Comparison of ENCODE assay signal across 16 cellular contexts in the genomic region with DNA sequence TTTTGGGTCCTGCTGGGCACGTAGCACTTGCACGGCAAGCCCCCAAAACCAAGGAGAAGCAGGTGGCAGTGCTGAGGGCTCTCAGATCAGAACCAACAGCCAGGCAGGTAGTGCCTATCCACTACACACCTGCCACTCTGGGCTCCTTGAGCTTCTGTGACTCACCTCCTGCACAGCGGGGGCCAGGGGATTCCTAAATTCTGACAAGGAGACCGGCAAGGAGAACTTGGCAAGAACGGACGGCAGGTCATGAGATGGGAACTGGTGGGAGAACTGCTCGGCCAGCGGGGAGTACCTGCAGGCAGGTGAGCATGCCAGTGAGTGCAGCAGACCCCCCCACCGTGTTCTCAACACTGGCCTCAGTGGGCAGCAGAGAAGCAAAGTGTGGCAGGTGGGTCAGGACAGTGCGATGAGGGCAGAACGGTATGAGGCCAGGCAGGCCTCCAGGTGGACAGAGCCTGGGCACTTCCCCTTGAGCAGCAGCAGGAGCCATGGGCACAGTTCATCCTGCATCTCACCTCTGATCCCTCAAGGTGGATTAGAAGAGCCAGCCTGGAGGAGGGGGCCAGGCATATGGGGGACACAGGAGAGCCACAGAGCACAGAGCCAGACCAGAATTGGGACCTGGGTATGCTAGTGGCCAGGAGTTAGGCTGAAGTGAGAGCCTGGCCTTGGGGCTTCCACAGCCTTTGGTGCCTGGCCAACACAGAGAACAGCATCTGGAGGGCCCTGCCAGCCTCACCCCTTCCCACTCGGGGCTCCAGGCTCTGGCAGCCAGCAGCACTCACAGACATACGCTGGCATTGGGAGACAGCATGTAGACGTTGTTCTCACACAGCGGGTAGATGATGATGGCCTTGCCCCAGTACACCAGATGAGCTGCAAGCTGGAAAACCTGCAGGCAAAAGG. TPM values are rescaled to one million over a fixed set of nuclear protein-coding genes. Genes with fewer than 3 reads are reported as not detected.
DNase-seq lines count a peak whose midpoint lies in the region; ATAC-seq and TF ChIP-seq lines count a peak whose summit lies in the region.
"Had no signal": no experiment of that assay in that cellular context is flagged by ENCODE, and none has a peak within 500 bp of the region (broad histone marks: within the 10 kb centered on the region; RNA-seq: fewer than 3 reads in every experiment).

No MANE protein-coding gene starts in this region.

- H3K27me3 ChIP-seq in left ventricle myocardium inferior (ENCODE audit: low read depth) = no peaks in the 10 kb centered on the region
- H3K27me3 ChIP-seq in heart right ventricle = no peaks in the 10 kb centered on the region
- H3K27me3 ChIP-seq in endodermal cell (ENCODE audit: control insufficient read depth, insufficient read depth, low read length, poor library complexity, severe bottlenecking) = no peaks in the 10 kb centered on the region
- H3K27me3 ChIP-seq in esophagus muscularis mucosa = no peaks in the 10 kb centered on the region
- H3K27me3 ChIP-seq: adrenal gland, spleen, uterus had no signal

- CTCF ChIA-PET in activated CD4-positive, alpha-beta T cell treated with anti-CD3 and anti-CD28 coated beads for 36 hours (lab: Charles Lee) = interaction anchor here (6.4 to 10.8 kb wide), 2 partner anchors 15 to 25 kb away, joined by 59 to 214 read pairs; a partner anchor contains a TSS

- no peak overlapping the region for H3K27ac Mint-ChIP-seq in endodermal cell
- no peak overlapping the region for H3K27ac Mint-ChIP-seq in activated CD4-positive, alpha-beta T cell treated with anti-CD3 and anti-CD28 coated beads for 36 hours

- H3K4me3 ChIP-seq in left ventricle myocardium inferior (no peak overlapping the region), heart right ventricle (no peak overlapping the region), endodermal cell (ENCODE audit: low read length) (no peak overlapping the region), esophagus muscularis mucosa (no peak overlapping the region)
- H3K4me3 ChIP-seq: adrenal gland, GM12878, psoas muscle, spleen, uterus had no signal

- peak overlapping the region; percentile 71 for H3K27ac ChIP-seq in left ventricle myocardium inferior (replicated peaks)
- peak overlapping the region in 2 of 10 donors; percentile 39 to 43 for H3K27ac ChIP-seq in heart right ventricle
- H3K27ac ChIP-seq in endodermal cell (ENCODE audit: low read depth, low read length) = no peak overlapping the region
- peak overlapping the region in 1 of 4 donors; percentile 28 for H3K27ac ChIP-seq in esophagus muscularis mucosa (replicated peaks in 1 of 4)
- H3K27ac ChIP-seq: spleen, uterus, VCaP had no signal

- peaks cover 10% of the 10 kb centered on the region for H3K4me1 Mint-ChIP-seq in endodermal cell
- H3K4me1 Mint-ChIP-seq in activated CD4-positive, alpha-beta T cell treated with anti-CD3 and anti-CD28 coated beads for 36 hours = no peaks in the 10 kb centered on the region

- H3K9me3 ChIP-seq in left ventricle myocardium inferior (replicated peaks) (no peaks in the 10 kb centered on the region), heart right ventricle (no peaks in the 10 kb centered on the region), endodermal cell (ENCODE audit: control insufficient read depth, low read length) (no peaks in the 10 kb centered on the region), esophagus muscularis mucosa (no peaks in the 10 kb centered on the region)
- H3K9me3 ChIP-seq: adrenal gland, psoas muscle, spleen, uterus had no signal

- peaks cover 36% of the 10 kb centered on the region for H3K4me1 ChIP-seq in left ventricle myocardium inferior
- H3K4me1 ChIP-seq in heart right ventricle = peaks cover 2 to 29% (median 18%) of the 10 kb centered on the region in 9 donors
- peaks cover 7% of the 10 kb centered on the region for H3K4me1 ChIP-seq in endodermal cell (ENCODE audit: control insufficient read depth, insufficient read depth, low read length)
- H3K4me1 ChIP-seq in esophagus muscularis mucosa = peaks cover 17 to 32% (median 23%) of the 10 kb centered on the region in 4 donors

- ATAC-seq in heart right ventricle = no peak
- no peak for ATAC-seq in activated CD4-positive, alpha-beta T cell treated with anti-CD3 and anti-CD28 coated beads for 36 hours
- no peak for ATAC-seq in HG03196 (IDR thresholded peaks at IDR 0.05; ENCODE audit: unreplicated experiment)
- ATAC-seq: GM12878 had no signal

- no peak for TF ChIP-seq EP300 in esophagus muscularis mucosa (IDR thresholded peaks at IDR 0.05)

- POLR2A ChIA-PET in activated CD4-positive, alpha-beta T cell treated with anti-CD3 and anti-CD28 coated beads for 36 hours (lab: Charles Lee) = interaction anchor here (0.7 kb wide), 1 partner anchor 13 kb away, joined by 3 read pairs; no protein-coding TSS in a partner anchor

- TF ChIP-seq CTCF in left ventricle myocardium inferior (IDR thresholded peaks at IDR 0.05; ENCODE audit: borderline replicate concordance) = no peak
- no peak for TF ChIP-seq CTCF in heart right ventricle (IDR thresholded peaks at IDR 0.05)
- TF ChIP-seq CTCF in endodermal cell (conservative IDR thresholded peaks at IDR 0.05) = no peak
- TF ChIP-seq CTCF in esophagus muscularis mucosa (IDR thresholded peaks at IDR 0.05) = no peak

- no peak for DNase-seq in left ventricle myocardium inferior
- DNase-seq in heart right ventricle = no peak
- peak; percentile 53 for DNase-seq in endodermal cell
- DNase-seq in esophagus muscularis mucosa (ENCODE audit: extremely low spot score) = no peak
- no peak for DNase-seq in activated CD4-positive, alpha-beta T cell treated with anti-CD3 and anti-CD28 coated beads for 36 hours
- DNase-seq: CD8-positive, alpha-beta memory T cell; NCI-H1436; psoas muscle; spleen; stimulated activated naive CD4-positive, alpha-beta T cell; uterus had no signal

- TF ChIP-seq POLR2A in esophagus muscularis mucosa (IDR thresholded peaks at IDR 0.05; ENCODE audit: low read depth) = no peak

- peaks cover 21% of the 10 kb centered on the region for H3K36me3 Mint-ChIP-seq in endodermal cell (ENCODE audit: low read depth)
- H3K36me3 Mint-ChIP-seq in activated CD4-positive, alpha-beta T cell treated with anti-CD3 and anti-CD28 coated beads for 36 hours (ENCODE audit: low read depth) = peaks cover 15% of the 10 kb centered on the region

- no peak overlapping the region for H3K4me3 Mint-ChIP-seq in endodermal cell
- no peak overlapping the region for H3K4me3 Mint-ChIP-seq in activated CD4-positive, alpha-beta T cell treated with anti-CD3 and anti-CD28 coated beads for 36 hours
- H3K4me3 Mint-ChIP-seq: CD8-positive, alpha-beta memory T cell; nephron had no signal

- H3K9ac ChIP-seq in endodermal cell (ENCODE audit: extremely low read depth, low read length, poor library complexity, severe bottlenecking) = no peak overlapping the region

- no peaks in the 10 kb centered on the region for H3K27me3 Mint-ChIP-seq in endodermal cell (ENCODE audit: insufficient read depth)
- H3K27me3 Mint-ChIP-seq in activated CD4-positive, alpha-beta T cell treated with anti-CD3 and anti-CD28 coated beads for 36 hours = no peaks in the 10 kb centered on the region

- H3K9me3 Mint-ChIP-seq in endodermal cell = no peaks in the 10 kb centered on the region
- H3K9me3 Mint-ChIP-seq in activated CD4-positive, alpha-beta T cell treated with anti-CD3 and anti-CD28 coated beads for 36 hours (ENCODE audit: low read depth) = no peaks in the 10 kb centered on the region
- H3K9me3 Mint-ChIP-seq: CD8-positive, alpha-beta memory T cell; nephron had no signal

- peaks cover 30% of the 10 kb centered on the region for H3K36me3 ChIP-seq in left ventricle myocardium inferior
- peaks cover 0 to 67% (median 20%) of the 10 kb centered on the region in 9 donors for H3K36me3 ChIP-seq in heart right ventricle
- H3K36me3 ChIP-seq in endodermal cell (ENCODE audit: control insufficient read depth, insufficient read depth, low read length) = peaks cover 3% of the 10 kb centered on the region
- H3K36me3 ChIP-seq in esophagus muscularis mucosa = peaks cover 15 to 57% (median 54%) of the 10 kb centered on the region in 4 donors
- H3K36me3 ChIP-seq: uterus had no signal

- WGBS in heart right ventricle, 2 donors = 76 to 83% methylated on average over 15 of the region's 15 CpGs
- WGBS in endodermal cell (ENCODE audit: insufficient coverage in 1 of 2, insufficient read length in 1 of 2), 2 experiments = 93 to 94% methylated on average over 8 to 15 of the region's 15 CpGs
- 92% methylated on average over 12 of the region's 15 CpGs for WGBS in esophagus muscularis mucosa

- intact Hi-C loops in left ventricle myocardium inferior (cut with micrococcal nuclease) = no loop called here
- intact Hi-C loops in heart right ventricle (cut with DNase I) = no loop called here
- intact Hi-C loops in esophagus muscularis mucosa (cut with DNase I) = no loop called here
- intact Hi-C loops in activated CD4-positive, alpha-beta T cell treated with anti-CD3 and anti-CD28 coated beads for 36 hours (cut with DNase I, micrococcal nuclease) = no loop called here

RNA-seq across cellular contexts. Expression of a gene that starts 14.7 kb away (rescaled TPM):
- total RNA-seq in left ventricle myocardium inferior = 44.5 TPM
- total RNA-seq in heart right ventricle = 10 to 100 TPM; 32.2 to 44.7 (median 38.6) TPM
- 10 to 100 TPM; 68.2 to 88.5 TPM for polyA plus RNA-seq in heart right ventricle
- total RNA-seq in endodermal cell = 10 to 100 TPM; 59.9 to 62.2 TPM
- polyA plus RNA-seq in endodermal cell (2013, experiment 1 of 2) = 46.4 TPM
- polyA plus RNA-seq in endodermal cell (2013, experiment 2 of 2) = 43.3 TPM
- total RNA-seq in esophagus muscularis mucosa = 100 to 1,000 TPM in 2 of 4 donors, 10 to 100 TPM in 2; 70.2 to 120 (median 106) TPM
- total RNA-seq in activated CD4-positive, alpha-beta T cell treated with anti-CD3 and anti-CD28 coated beads for 36 hours = 10 to 100 TPM; 47.0 to 57.0 TPM

RNA-seq across cellular contexts. Expression of a gene that starts 20.3 kb away (rescaled TPM):
- total RNA-seq in left ventricle myocardium inferior (24.4 TPM), heart right ventricle (10 to 100 TPM; 18.5 to 27.8 (median 24.3) TPM), endodermal cell (10 to 100 TPM; 70.7 to 76.4 TPM), esophagus muscularis mucosa (10 to 100 TPM; 26.7 to 43.0 (median 30.2) TPM)
- polyA plus RNA-seq in heart right ventricle = 10 to 100 TPM; 36.9 to 89.8 TPM
- polyA plus RNA-seq in endodermal cell (2013, experiment 1 of 2) = 44.3 TPM
- 38.2 TPM for polyA plus RNA-seq in endodermal cell (2013, experiment 2 of 2)
- total RNA-seq in activated CD4-positive, alpha-beta T cell treated with anti-CD3 and anti-CD28 coated beads for 36 hours = under 1 TPM in 1 of 2 experiments, not detected in 1; 0.40 TPM
- polyA plus RNA-seq: CD8-positive, alpha-beta memory T cell had no signal

RNA-seq across cellular contexts. Expression of a gene that starts 39.1 kb away (rescaled TPM):
- 71.2 TPM for total RNA-seq in left ventricle myocardium inferior
- 10 to 100 TPM; 45.6 to 86.6 (median 56.6) TPM for total RNA-seq in heart right ventricle
- polyA plus RNA-seq in heart right ventricle = 100 to 1,000 TPM in 1 of 2 donors, 10 to 100 TPM in 1; 80.4 to 109 TPM
- total RNA-seq in endodermal cell = 10 to 100 TPM; 54.2 to 66.4 TPM
- 66.3 TPM for polyA plus RNA-seq in endodermal cell (2013, experiment 1 of 2)
- 62.0 TPM for polyA plus RNA-seq in endodermal cell (2013, experiment 2 of 2)
- 10 to 100 TPM; 22.0 to 33.6 (median 25.7) TPM for total RNA-seq in esophagus muscularis mucosa
- 10 to 100 TPM; 42.5 to 50.0 TPM for total RNA-seq in activated CD4-positive, alpha-beta T cell treated with anti-CD3 and anti-CD28 coated beads for 36 hours

RNA-seq across cellular contexts. Expression of a gene that starts 39.3 kb away (rescaled TPM):
- total RNA-seq in left ventricle myocardium inferior = 11.7 TPM
- 10 to 100 TPM in 7 of 10 donors, 1 to 10 TPM in 3; 9.1 to 11.8 (median 10.5) TPM for total RNA-seq in heart right ventricle
- polyA plus RNA-seq in heart right ventricle = 10 to 100 TPM in 1 of 2 donors, 1 to 10 TPM in 1; 6.7 to 19.2 TPM
- 10 to 100 TPM; 31.1 to 35.8 TPM for total RNA-seq in endodermal cell
- polyA plus RNA-seq in endodermal cell (2013, experiment 1 of 2) = 18.0 TPM
- polyA plus RNA-seq in endodermal cell (2013, experiment 2 of 2) = 16.7 TPM
- total RNA-seq in esophagus muscularis mucosa = 1 to 10 TPM; 3.3 to 3.8 (median 3.7) TPM
- 10 to 100 TPM; 31.9 to 46.8 TPM for total RNA-seq in activated CD4-positive, alpha-beta T cell treated with anti-CD3 and anti-CD28 coated beads for 36 hours

RNA-seq across cellular contexts. Expression of a gene that starts 45.8 kb away (rescaled TPM):
- 18.4 TPM for total RNA-seq in left ventricle myocardium inferior
- 10 to 100 TPM; 19.0 to 28.8 (median 22.3) TPM for total RNA-seq in heart right ventricle
- polyA plus RNA-seq in heart right ventricle = 10 to 100 TPM; 16.2 to 19.6 TPM
- 10 to 100 TPM; 34.8 to 37.0 TPM for total RNA-seq in endodermal cell
- 31.7 TPM for polyA plus RNA-seq in endodermal cell (2013, experiment 1 of 2)
- polyA plus RNA-seq in endodermal cell (2013, experiment 2 of 2) = 25.0 TPM
- total RNA-seq in esophagus muscularis mucosa = 10 to 100 TPM; 11.1 to 20.8 (median 14.1) TPM
- total RNA-seq in activated CD4-positive, alpha-beta T cell treated with anti-CD3 and anti-CD28 coated beads for 36 hours = 10 to 100 TPM; 49.1 to 53.9 TPM

Comparison
In these comparisons a context has a peak if more than half of its experiments do, and no peak if none do; other contexts are left out.
1. RNA of a gene that starts 20.3 kb away (total RNA-seq): 70.7 to 76.4 TPM in endodermal cell, 26.7 to 43.0 TPM in esophagus muscularis mucosa, 18.5 to 27.8 TPM in heart right ventricle and 24.4 TPM in left ventricle myocardium inferior (single experiment); 0.40 TPM in activated CD4-positive, alpha-beta T cell treated with anti-CD3 and anti-CD28 coated beads for 36 hours; every median in the first group is over 10 times any median in the second.